15 cellular contexts compared by ENCODE assay signal in the genomic region with DNA sequence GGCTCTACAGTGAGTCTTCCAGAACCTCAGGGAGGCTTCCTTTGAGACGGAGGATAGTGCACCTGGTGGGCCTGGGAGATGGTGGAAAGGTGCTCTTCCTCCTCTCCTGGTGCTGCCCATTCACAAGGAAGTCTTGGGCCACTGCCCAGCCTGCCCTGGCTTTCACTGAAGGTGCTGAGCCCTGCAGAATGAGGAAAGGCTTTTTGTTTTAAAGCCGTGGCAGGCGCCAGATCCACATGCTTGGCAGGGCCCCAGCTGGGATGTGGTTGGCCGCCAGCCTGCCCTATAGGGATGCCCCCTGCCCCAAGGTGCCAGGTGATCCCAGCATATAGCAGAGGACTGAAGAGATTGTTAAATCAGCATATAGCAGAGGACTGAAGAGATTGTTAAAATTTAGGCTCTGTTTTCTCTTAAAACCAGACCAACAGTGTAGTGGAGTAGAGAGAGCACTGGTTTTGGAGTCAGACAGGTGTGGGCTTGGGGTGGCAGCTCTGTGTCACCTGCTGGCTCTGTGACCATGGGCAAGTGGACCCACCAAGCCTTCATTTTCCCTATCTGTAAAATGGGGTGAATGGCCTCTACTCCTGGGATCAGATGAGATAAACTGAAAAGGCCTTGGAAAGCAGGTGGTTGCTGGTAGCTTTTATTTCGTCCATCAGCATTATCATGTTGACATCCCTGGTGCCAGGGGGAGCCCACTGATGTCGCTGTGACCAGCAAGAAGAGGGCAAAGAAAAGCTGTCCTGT. TPM values are rescaled to one million over a fixed set of nuclear protein-coding genes. Genes with fewer than 3 reads are reported as not detected.
DNase-seq lines count a peak whose midpoint lies in the region; ATAC-seq and TF ChIP-seq lines count a peak whose summit lies in the region.
"Had no signal": no experiment of that assay in that cellular context is flagged by ENCODE, and none has a peak within 500 bp of the region (broad histone marks: within the 10 kb centered on the region; RNA-seq: fewer than 3 reads in every experiment).

No MANE protein-coding gene starts in this region.

- H3K36me3 Mint-ChIP-seq in activated naive CD4-positive, alpha-beta T cell treated with anti-CD3 and anti-CD28 coated beads, Interleukin-2, amount 50 U/mL, for 72 hours: peaks cover 5 to 15% of the 10 kb centered on the region in 2 donors
- peaks cover 17% of the 10 kb centered on the region for H3K36me3 Mint-ChIP-seq in activated naive CD4-positive, alpha-beta T cell treated with anti-CD3 and anti-CD28 coated beads, Interleukin-2, amount 10 ng/mL, durations not matched to agents 7 days and 5 days
- peaks cover 12% of the 10 kb centered on the region for H3K36me3 Mint-ChIP-seq in T-helper 17 cell (ENCODE audit: low read depth)

- CTCF ChIA-PET in activated naive CD4-positive, alpha-beta T cell treated with anti-CD3 and anti-CD28 coated beads, Interleukin-2, amount 10 ng/mL, durations not matched to agents 7 days and 5 days (lab: Charles Lee): interaction anchor here (1.1 to 1.4 kb wide), 4 partner anchors 12 to 180 kb away, joined by 3 to 6 read pairs (median 3); no protein-coding TSS in a partner anchor

- no peaks in the 10 kb centered on the region for H3K27me3 Mint-ChIP-seq in activated naive CD4-positive, alpha-beta T cell treated with anti-CD3 and anti-CD28 coated beads, Interleukin-2, amount 10 ng/mL, durations not matched to agents 7 days and 5 days
- no peaks in the 10 kb centered on the region for H3K27me3 Mint-ChIP-seq in T-helper 17 cell

- no peaks in the 10 kb centered on the region for H3K36me3 ChIP-seq in uterus

- H3K27ac Mint-ChIP-seq in activated naive CD4-positive, alpha-beta T cell treated with anti-CD3 and anti-CD28 coated beads, Interleukin-2, amount 50 U/mL, for 72 hours: peak overlapping the region; percentile 71 to 94
- no peak overlapping the region for H3K27ac Mint-ChIP-seq in activated naive CD4-positive, alpha-beta T cell treated with anti-CD3 and anti-CD28 coated beads, Interleukin-2, amount 10 ng/mL, durations not matched to agents 7 days and 5 days
- peak overlapping the region; percentile 24 for H3K27ac Mint-ChIP-seq in T-helper 17 cell

- no peak for DNase-seq in activated naive CD4-positive, alpha-beta T cell treated with anti-CD3 and anti-CD28 coated beads, Interleukin-2, amount 50 U/mL, for 72 hours (ENCODE audit: low spot score in 2 of 2)
- DNase-seq in activated naive CD4-positive, alpha-beta T cell treated with anti-CD3 and anti-CD28 coated beads, Interleukin-2, amount 10 ng/mL, durations not matched to agents 7 days and 5 days: no peak
- DNase-seq in T-helper 17 cell: no peak
- peak; percentile 85 for DNase-seq in mucosa of gallbladder (ENCODE audit: low spot score)
- DNase-seq in uterus: peak in 1 of 2 donors; percentile 52
- no peak for DNase-seq in NK-92 treated with Interleukin-12 subunit alpha and Interleukin-12 subunit beta, amount 100 ng/mL, for 24 hours (lab: John Stamatoyannopoulos, UW)
- DNase-seq in 8988T: no peak
- no peak for DNase-seq in NCI-H1417 (lab: John Stamatoyannopoulos, UW)
- DNase-seq: activated CD4-positive, CD25-positive, alpha-beta regulatory T cell; activated gamma-delta T cell treated with Interleukin-2 at 50 U/mL for 16 hours; natural killer cell; NCI-H1694 treated with DMSO at 0.1 percent for 48 hours; NCI-H446; SJCRH30 had no signal

- ATAC-seq in activated naive CD4-positive, alpha-beta T cell treated with anti-CD3 and anti-CD28 coated beads, Interleukin-2, amount 50 U/mL, for 72 hours: no peak
- no peak for ATAC-seq in T-helper 17 cell
- ATAC-seq: natural killer cell had no signal

- H3K4me1 Mint-ChIP-seq in activated naive CD4-positive, alpha-beta T cell treated with anti-CD3 and anti-CD28 coated beads, Interleukin-2, amount 10 ng/mL, durations not matched to agents 7 days and 5 days: peaks cover 2% of the 10 kb centered on the region
- H3K4me1 Mint-ChIP-seq in T-helper 17 cell: peaks cover 16% of the 10 kb centered on the region

- no peak for TF ChIP-seq CTCF in uterus (IDR thresholded peaks at IDR 0.05)

- H3K9me3 Mint-ChIP-seq in activated naive CD4-positive, alpha-beta T cell treated with anti-CD3 and anti-CD28 coated beads, Interleukin-2, amount 50 U/mL, for 72 hours: no peaks in the 10 kb centered on the region
- H3K9me3 Mint-ChIP-seq in activated naive CD4-positive, alpha-beta T cell treated with anti-CD3 and anti-CD28 coated beads, Interleukin-2, amount 10 ng/mL, durations not matched to agents 7 days and 5 days: no peaks in the 10 kb centered on the region
- H3K9me3 Mint-ChIP-seq: natural killer cell had no signal

- no peak overlapping the region for H3K4me3 Mint-ChIP-seq in activated naive CD4-positive, alpha-beta T cell treated with anti-CD3 and anti-CD28 coated beads, Interleukin-2, amount 10 ng/mL, durations not matched to agents 7 days and 5 days
- H3K4me3 Mint-ChIP-seq in T-helper 17 cell: no peak overlapping the region
- H3K4me3 Mint-ChIP-seq: natural killer cell had no signal

- no peaks in the 10 kb centered on the region for H3K27me3 ChIP-seq in uterus
- H3K27me3 ChIP-seq: SJCRH30, tibial nerve had no signal

- intact Hi-C loops in uterus (cut with DNase I; ENCODE audit: low total_unique reads): no loop called here

- no peaks in the 10 kb centered on the region for H3K9me3 ChIP-seq in T-helper 17 cell (ENCODE audit: control insufficient read depth, low read length, poor library complexity, severe bottlenecking)
- no peaks in the 10 kb centered on the region for H3K9me3 ChIP-seq in uterus
- H3K9me3 ChIP-seq: SJCRH30, tibial nerve had no signal

- H3K4me3 ChIP-seq in uterus: no peak overlapping the region
- H3K4me3 ChIP-seq: SJCRH30, tibial nerve had no signal

- peak overlapping the region; percentile 13 to 47 for H3K27ac ChIP-seq in uterus
- H3K27ac ChIP-seq: SJCRH30, tibial nerve had no signal

- peaks cover 8 to 13% of the 10 kb centered on the region in 2 donors for H3K4me1 ChIP-seq in uterus

- no peak for TF ChIP-seq POLR2A in uterus (IDR thresholded peaks at IDR 0.05)

RNA-seq across cellular contexts. Expression of a gene that starts 53.3 kb away (rescaled TPM):
- 10 to 100 TPM; 52.7 to 71.9 TPM for total RNA-seq in activated naive CD4-positive, alpha-beta T cell treated with anti-CD3 and anti-CD28 coated beads, Interleukin-2, amount 50 U/mL, for 72 hours
- total RNA-seq in T-helper 17 cell (10 to 100 TPM; 51.8 to 68.6 TPM), mucosa of gallbladder (63.2 TPM), uterus (10 to 100 TPM; 15.9 to 37.5 (median 18.0) TPM)
